ENCODE assay signal across 1 cellular context in genomic region chr16:14013571-14014283, GRCh38.
TF ChIP-seq lines count a peak whose summit lies in the region.

No MANE protein-coding gene starts in this region.

TF ChIP-seq in HEK293, 187 proteins besides CTCF, POLR2A, EP300 and RAD21 (continued from another document and continues in another):
- peak; percentile 94 for TF ChIP-seq ZFHX2 (tag by site-specific recombination; conservative IDR thresholded peaks at IDR 0.05)
- TF ChIP-seq ZNF239 (tag by site-specific recombination; IDR thresholded peaks at IDR 0.05), result no peak
- TF ChIP-seq ZBTB48 (tag by site-specific recombination; IDR thresholded peaks at IDR 0.05), result no peak
- no peak for TF ChIP-seq ZNF221 (tag by site-specific recombination; IDR thresholded peaks at IDR 0.05; ENCODE audit: borderline replicate concordance)
- no peak for TF ChIP-seq ZFP37 (tag by site-specific recombination; IDR thresholded peaks at IDR 0.05)
- TF ChIP-seq, protein P1, sequence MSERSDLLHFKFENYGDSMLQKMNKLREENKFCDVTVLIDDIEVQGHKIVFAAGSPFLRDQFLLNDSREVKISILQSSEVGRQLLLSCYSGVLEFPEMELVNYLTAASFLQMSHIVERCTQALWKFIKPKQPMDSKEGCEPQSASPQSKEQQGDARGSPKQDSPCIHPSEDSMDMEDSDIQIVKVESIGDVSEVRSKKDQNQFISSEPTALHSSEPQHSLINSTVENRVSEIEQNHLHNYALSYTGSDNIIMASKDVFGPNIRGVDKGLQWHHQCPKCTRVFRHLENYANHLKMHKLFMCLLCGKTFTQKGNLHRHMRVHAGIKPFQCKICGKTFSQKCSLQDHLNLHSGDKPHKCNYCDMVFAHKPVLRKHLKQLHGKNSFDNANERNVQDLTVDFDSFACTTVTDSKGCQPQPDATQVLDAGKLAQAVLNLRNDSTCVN (tag by site-specific recombination; optimal IDR thresholded peaks at IDR 0.05), result peak; percentile 25
- no peak for TF ChIP-seq ZFP3 (tag by site-specific recombination; IDR thresholded peaks at IDR 0.05; ENCODE audit: low read depth)
- no peak for TF ChIP-seq ZNF132 (tag by site-specific recombination; IDR thresholded peaks at IDR 0.05; ENCODE audit: borderline replicate concordance)
- TF ChIP-seq, protein P2, sequence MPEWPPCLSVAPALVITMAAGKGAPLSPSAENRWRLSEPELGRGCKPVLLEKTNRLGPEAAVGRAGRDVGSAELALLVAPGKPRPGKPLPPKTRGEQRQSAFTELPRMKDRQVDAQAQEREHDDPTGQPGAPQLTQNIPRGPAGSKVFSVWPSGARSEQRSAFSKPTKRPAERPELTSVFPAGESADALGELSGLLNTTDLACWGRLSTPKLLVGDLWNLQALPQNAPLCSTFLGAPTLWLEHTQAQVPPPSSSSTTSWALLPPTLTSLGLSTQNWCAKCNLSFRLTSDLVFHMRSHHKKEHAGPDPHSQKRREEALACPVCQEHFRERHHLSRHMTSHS (tag by site-specific recombination; IDR thresholded peaks at IDR 0.05), result peak; percentile 79
- TF ChIP-seq ZNF521 (tag by site-specific recombination; IDR thresholded peaks at IDR 0.05), result no peak
- no peak for TF ChIP-seq ZNF37A (tag by site-specific recombination; IDR thresholded peaks at IDR 0.05)
- TF ChIP-seq, protein P3, sequence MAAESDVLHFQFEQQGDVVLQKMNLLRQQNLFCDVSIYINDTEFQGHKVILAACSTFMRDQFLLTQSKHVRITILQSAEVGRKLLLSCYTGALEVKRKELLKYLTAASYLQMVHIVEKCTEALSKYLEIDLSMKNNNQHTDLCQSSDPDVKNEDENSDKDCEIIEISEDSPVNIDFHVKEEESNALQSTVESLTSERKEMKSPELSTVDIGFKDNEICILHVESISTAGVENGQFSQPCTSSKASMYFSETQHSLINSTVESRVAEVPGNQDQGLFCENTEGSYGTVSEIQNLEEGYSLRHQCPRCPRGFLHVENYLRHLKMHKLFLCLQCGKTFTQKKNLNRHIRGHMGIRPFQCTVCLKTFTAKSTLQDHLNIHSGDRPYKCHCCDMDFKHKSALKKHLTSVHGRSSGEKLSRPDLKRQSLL (tag by site-specific recombination; IDR thresholded peaks at IDR 0.05), result peak; percentile 12; the same call in 1 of the 2 replicates
- no peak for TF ChIP-seq ZNF544 (tag by site-specific recombination; IDR thresholded peaks at IDR 0.05)
- TF ChIP-seq ZNF629 (tag by site-specific recombination; IDR thresholded peaks at IDR 0.05), result peak; percentile 95
- no peak for TF ChIP-seq HOXC10 (CRISPR knock-in tag; IDR thresholded peaks at IDR 0.05)
- no peak for TF ChIP-seq ZNF560 (tag by site-specific recombination; IDR thresholded peaks at IDR 0.05; ENCODE audit: borderline replicate concordance)
- TF ChIP-seq ZSCAN30 (tag by site-specific recombination; IDR thresholded peaks at IDR 0.05), result no peak
- TF ChIP-seq KLF16 (tag by site-specific recombination; IDR thresholded peaks at IDR 0.05), result 0 out of 2 replicates have a peak, but pooled peaks have one; percentile 31
- TF ChIP-seq, protein P4, sequence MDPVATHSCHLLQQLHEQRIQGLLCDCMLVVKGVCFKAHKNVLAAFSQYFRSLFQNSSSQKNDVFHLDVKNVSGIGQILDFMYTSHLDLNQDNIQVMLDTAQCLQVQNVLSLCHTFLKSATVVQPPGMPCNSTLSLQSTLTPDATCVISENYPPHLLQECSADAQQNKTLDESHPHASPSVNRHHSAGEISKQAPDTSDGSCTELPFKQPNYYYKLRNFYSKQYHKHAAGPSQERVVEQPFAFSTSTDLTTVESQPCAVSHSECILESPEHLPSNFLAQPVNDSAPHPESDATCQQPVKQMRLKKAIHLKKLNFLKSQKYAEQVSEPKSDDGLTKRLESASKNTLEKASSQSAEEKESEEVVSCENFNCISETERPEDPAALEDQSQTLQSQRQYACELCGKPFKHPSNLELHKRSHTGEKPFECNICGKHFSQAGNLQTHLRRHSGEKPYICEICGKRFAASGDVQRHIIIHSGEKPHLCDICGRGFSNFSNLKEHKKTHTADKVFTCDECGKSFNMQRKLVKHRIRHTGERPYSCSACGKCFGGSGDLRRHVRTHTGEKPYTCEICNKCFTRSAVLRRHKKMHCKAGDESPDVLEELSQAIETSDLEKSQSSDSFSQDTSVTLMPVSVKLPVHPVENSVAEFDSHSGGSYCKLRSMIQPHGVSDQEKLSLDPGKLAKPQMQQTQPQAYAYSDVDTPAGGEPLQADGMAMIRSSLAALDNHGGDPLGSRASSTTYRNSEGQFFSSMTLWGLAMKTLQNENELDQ (tag by site-specific recombination; IDR thresholded peaks at IDR 0.05; ENCODE audit: low read depth), result no peak
- TF ChIP-seq ZNF621 (tag by site-specific recombination; IDR thresholded peaks at IDR 0.05), result no peak
- peak; percentile 76; the same call in 1 of the 2 replicates for TF ChIP-seq ZNF184 (tag by site-specific recombination; IDR thresholded peaks at IDR 0.05)
- no peak for TF ChIP-seq ZNF768 (tag by site-specific recombination; IDR thresholded peaks at IDR 0.05)
- peak; percentile 42; the same call in 1 of the 2 replicates for TF ChIP-seq ZNF664 (tag by site-specific recombination; IDR thresholded peaks at IDR 0.05)
- no peak for TF ChIP-seq ZNF580 (tag by site-specific recombination; IDR thresholded peaks at IDR 0.05)
- TF ChIP-seq REST (tag by site-specific recombination; IDR thresholded peaks at IDR 0.05), result no peak
- peak; percentile 46 for TF ChIP-seq SP2 (tag by site-specific recombination; IDR thresholded peaks at IDR 0.05)
- TF ChIP-seq ZNF692 (tag by site-specific recombination; IDR thresholded peaks at IDR 0.05), result peak; percentile 81; the same call in 1 of the 2 replicates
- no peak for TF ChIP-seq ZNF529 (tag by site-specific recombination; IDR thresholded peaks at IDR 0.05; ENCODE audit: insufficient replicate concordance)
- TF ChIP-seq ZNF157 (tag by site-specific recombination; IDR thresholded peaks at IDR 0.05), result no peak
- no peak for TF ChIP-seq ZNF416 (tag by site-specific recombination; IDR thresholded peaks at IDR 0.05)
- no peak; the same call in 1 of the 2 replicates for TF ChIP-seq MZF1 (tag by site-specific recombination; IDR thresholded peaks at IDR 0.05; ENCODE audit: borderline replicate concordance)
- TF ChIP-seq YY2 (tag by site-specific recombination; IDR thresholded peaks at IDR 0.05), result no peak
- peak; percentile 84 for TF ChIP-seq FEZF1 (tag by site-specific recombination; IDR thresholded peaks at IDR 0.05)
- TF ChIP-seq ZSCAN16 (tag by site-specific recombination; IDR thresholded peaks at IDR 0.05), result no peak
- TF ChIP-seq, protein P5, sequence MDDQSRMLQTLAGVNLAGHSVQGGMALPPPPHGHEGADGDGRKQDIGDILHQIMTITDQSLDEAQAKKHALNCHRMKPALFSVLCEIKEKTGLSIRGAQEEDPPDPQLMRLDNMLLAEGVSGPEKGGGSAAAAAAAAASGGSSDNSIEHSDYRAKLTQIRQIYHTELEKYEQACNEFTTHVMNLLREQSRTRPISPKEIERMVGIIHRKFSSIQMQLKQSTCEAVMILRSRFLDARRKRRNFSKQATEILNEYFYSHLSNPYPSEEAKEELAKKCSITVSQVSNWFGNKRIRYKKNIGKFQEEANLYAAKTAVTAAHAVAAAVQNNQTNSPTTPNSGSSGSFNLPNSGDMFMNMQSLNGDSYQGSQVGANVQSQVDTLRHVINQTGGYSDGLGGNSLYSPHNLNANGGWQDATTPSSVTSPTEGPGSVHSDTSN (CRISPR knock-in tag; IDR thresholded peaks at IDR 0.05), result 0 out of 2 replicates have a peak, but pooled peaks have one; percentile 17
- peak; percentile 67 for TF ChIP-seq ZBTB17 (tag by site-specific recombination; IDR thresholded peaks at IDR 0.05)
- no peak for TF ChIP-seq ZNF19 (tag by site-specific recombination; IDR thresholded peaks at IDR 0.05; ENCODE audit: low read depth)
- no peak for TF ChIP-seq ZNF404 (tag by site-specific recombination; IDR thresholded peaks at IDR 0.05)
- peak; percentile 93 for TF ChIP-seq ZNF639 (tag by site-specific recombination; IDR thresholded peaks at IDR 0.05)
- no peak for TF ChIP-seq ZNF473 (tag by site-specific recombination; IDR thresholded peaks at IDR 0.05)
- no peak for TF ChIP-seq SALL2 (tag by site-specific recombination; IDR thresholded peaks at IDR 0.05; ENCODE audit: borderline replicate concordance)
- no peak for TF ChIP-seq ZNF223 (tag by site-specific recombination; IDR thresholded peaks at IDR 0.05)
- no peak for TF ChIP-seq ZIC2 (tag by site-specific recombination; IDR thresholded peaks at IDR 0.05)
- peak; percentile 47; the same call in 1 of the 2 replicates for TF ChIP-seq MYNN (tag by site-specific recombination; IDR thresholded peaks at IDR 0.05; ENCODE audit: borderline replicate concordance)
- no peak for TF ChIP-seq ZBTB7A (tag by site-specific recombination; IDR thresholded peaks at IDR 0.05; ENCODE audit: low read depth)
- TF ChIP-seq ZNF133 (tag by site-specific recombination; IDR thresholded peaks at IDR 0.05), result peak; percentile 59; the same call in 1 of the 2 replicates
- TF ChIP-seq GLIS1 (tag by site-specific recombination; IDR thresholded peaks at IDR 0.05), result peak; percentile 47; the same call in 1 of the 2 replicates
- TF ChIP-seq KLF9 (tag by site-specific recombination; IDR thresholded peaks at IDR 0.05; ENCODE audit: low read depth), result peak; percentile 12; the same call in 1 of the 2 replicates
- TF ChIP-seq ZNF311 (tag by site-specific recombination; IDR thresholded peaks at IDR 0.05; ENCODE audit: borderline replicate concordance), result no peak
- TF ChIP-seq ZNF292 (tag by site-specific recombination; IDR thresholded peaks at IDR 0.05; ENCODE audit: borderline replicate concordance, low read depth), result no peak
- no peak for TF ChIP-seq ZNF776 (tag by site-specific recombination; IDR thresholded peaks at IDR 0.05; ENCODE audit: borderline replicate concordance)
- TF ChIP-seq ZNF707 (tag by site-specific recombination; IDR thresholded peaks at IDR 0.05), result no peak
- no peak for TF ChIP-seq ZNF26 (tag by site-specific recombination; IDR thresholded peaks at IDR 0.05)
- TF ChIP-seq ZSCAN23 (tag by site-specific recombination; IDR thresholded peaks at IDR 0.05), result peak; percentile 93
- peak; percentile 32; the same call in 1 of the 2 replicates for TF ChIP-seq WT1 (tag by site-specific recombination; IDR thresholded peaks at IDR 0.05)
